ENCODE assay signal across 9 cellular contexts in the genomic region with DNA sequence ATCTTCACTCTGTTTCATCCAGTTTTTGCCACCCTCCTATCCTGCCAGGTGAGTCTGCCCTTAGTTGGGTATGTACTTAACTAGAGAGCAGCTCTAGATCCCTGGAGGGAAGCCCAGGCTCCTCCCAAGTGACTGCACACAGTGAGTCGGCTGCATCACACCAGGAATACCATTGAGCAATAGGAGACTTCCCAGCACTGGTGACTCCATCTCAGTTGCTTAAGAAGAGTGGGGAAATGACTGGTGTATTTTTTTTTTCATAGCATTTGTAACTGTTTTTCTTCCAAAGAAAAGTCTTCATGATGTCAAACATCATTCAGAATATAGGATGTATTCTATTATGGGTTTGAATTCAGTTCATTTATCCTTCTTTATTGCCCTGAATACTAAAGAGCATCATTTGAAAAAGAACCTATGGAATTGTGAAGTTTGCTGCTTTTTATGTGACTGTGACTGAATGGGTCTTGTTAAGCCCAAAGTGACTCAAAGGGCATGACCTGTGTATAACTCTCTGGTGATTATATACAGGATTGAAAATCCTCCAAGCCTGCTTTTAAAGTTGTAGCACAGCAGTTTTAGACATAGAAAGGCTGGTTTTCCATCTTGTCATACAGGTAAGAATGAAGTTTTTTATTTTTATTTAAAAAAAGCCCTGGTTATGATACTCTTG.
DNase-seq lines count a peak whose midpoint lies in the region; TF ChIP-seq lines count a peak whose summit lies in the region.
"Had no signal": no experiment of that assay in that cellular context is flagged by ENCODE, and none has a peak within 500 bp of the region (broad histone marks: within the 10 kb centered on the region; RNA-seq: fewer than 3 reads in every experiment).

No MANE protein-coding gene starts in this region.

- H3K9me3 ChIP-seq in tibial artery, result no peaks in the 10 kb centered on the region
- H3K9me3 ChIP-seq in SJCRH30 (replicated peaks), result 0 out of 2 replicates have a peak, but pooled peaks cover 3% of the 10 kb centered on the region

- peak; percentile 20 for DNase-seq in DMS 273 (lab: John Stamatoyannopoulos, UW; ENCODE audit: unreplicated experiment)
- DNase-seq in DMS 273 treated with DMSO at 0.1 percent for 48 hours (lab: John Stamatoyannopoulos, UW), result no peak
- peak; percentile 83 for DNase-seq in amniotic stem cell (lab: John Stamatoyannopoulos, UW)
- peak; percentile 99 for DNase-seq in iris pigment epithelial cell (ENCODE audit: low read depth)
- DNase-seq in tibial artery, result peak; percentile 97 to 98
- no peak for DNase-seq in NCI-H524 (lab: John Stamatoyannopoulos, UW)
- no peak for DNase-seq in NCI-H1694 (lab: John Stamatoyannopoulos, UW)
- DNase-seq in SJCRH30, result no peak

- intact Hi-C loops in tibial artery (cut with DNase I; ENCODE audit: low total_unique reads), result no loop called here

- H3K27ac ChIP-seq in tibial artery, result peak overlapping the region; percentile 72 to 74
- H3K27ac ChIP-seq in SJCRH30, result no peak overlapping the region
- H3K27ac ChIP-seq: 22Rv1 had no signal

- H3K27me3 ChIP-seq in tibial artery (no peaks in the 10 kb centered on the region), SJCRH30 (no peaks in the 10 kb centered on the region)

- H3K36me3 ChIP-seq in tibial artery (no peaks in the 10 kb centered on the region), SJCRH30 (no peaks in the 10 kb centered on the region)

- TF ChIP-seq CTCF in tibial artery (IDR thresholded peaks at IDR 0.05), result no peak

- H3K4me1 ChIP-seq in tibial artery (peaks cover 0 to 35% (median 9%) of the 10 kb centered on the region in 4 donors), SJCRH30 (peaks cover 8% of the 10 kb centered on the region; the same call in 1 of the 2 replicates)

- no peak overlapping the region for H3K4me3 ChIP-seq in tibial artery
- no peak overlapping the region for H3K4me3 ChIP-seq in SJCRH30

Comparison
In these comparisons a context has a peak if more than half of its experiments do, and no peak if none do; other contexts are left out.
1. DNase-seq: peak in DMS 273 (single experiment), amniotic stem cell (single experiment), iris pigment epithelial cell (single experiment) and tibial artery (2 of 2); none in DMS 273 treated with DMSO at 0.1 percent for 48 hours (single experiment), NCI-H524 (0 of 2), NCI-H1694 (single experiment) and SJCRH30 (0 of 2).